Comparison of ENCODE assay signal across 23 cellular contexts in genomic region chr5:164097747-164098146, GRCh38.
A peak's percentile ranks its signal among the peaks of the same experiment; 100 is the strongest.
DNase-seq lines count a peak whose midpoint lies in the region; ATAC-seq, FAIRE-seq and TF ChIP-seq lines count a peak whose summit lies in the region.
"Had no signal": no experiment of that assay in that cellular context is flagged by ENCODE, and none has a peak within 500 bp of the region (broad histone marks: within the 10 kb centered on the region; RNA-seq: fewer than 3 reads in every experiment).

No MANE protein-coding gene starts in this region.

- H3K36me3 Mint-ChIP-seq in activated naive CD4-positive, alpha-beta T cell treated with anti-CD3 and anti-CD28 coated beads, Interleukin-2, amount 50 U/mL, for 72 hours = no peaks in the 10 kb centered on the region
- H3K36me3 Mint-ChIP-seq: activated naive CD8-positive, alpha-beta T cell treated with anti-CD3 and anti-CD28 coated beads, Interleukin-2, amount 10 ng/mL, durations not matched to agents 7 days and 5 days had no signal

- H3K9me3 ChIP-seq in RWPE2 (ENCODE audit: severe bottlenecking) (no peaks in the 10 kb centered on the region), testis (no peaks in the 10 kb centered on the region)
- H3K9me3 ChIP-seq: heart left ventricle, lower lobe of right lung, MG63, Peyer's patch, sigmoid colon, tibial nerve had no signal

- no peaks in the 10 kb centered on the region for H3K9me3 Mint-ChIP-seq in activated naive CD4-positive, alpha-beta T cell treated with anti-CD3 and anti-CD28 coated beads, Interleukin-2, amount 50 U/mL, for 72 hours
- H3K9me3 Mint-ChIP-seq: activated naive CD8-positive, alpha-beta T cell treated with anti-CD3 and anti-CD28 coated beads, Interleukin-2, amount 10 ng/mL, durations not matched to agents 7 days and 5 days had no signal

- H3K36me3 ChIP-seq in RWPE2 (ENCODE audit: low read depth) (no peaks in the 10 kb centered on the region), testis (ENCODE audit: low read depth, missing control alignments) (no peaks in the 10 kb centered on the region)
- H3K36me3 ChIP-seq: heart left ventricle, lower lobe of right lung, MG63, Peyer's patch, sigmoid colon, tibial nerve had no signal

- H3K27me3 ChIP-seq in RWPE2 (ENCODE audit: insufficient read depth, poor library complexity, severe bottlenecking) (no peaks in the 10 kb centered on the region), testis (no peaks in the 10 kb centered on the region)
- H3K27me3 ChIP-seq: heart left ventricle, MG63, Peyer's patch, sigmoid colon, tibial nerve had no signal

- no peak overlapping the region for H3K27ac Mint-ChIP-seq in activated naive CD4-positive, alpha-beta T cell treated with anti-CD3 and anti-CD28 coated beads, Interleukin-2, amount 50 U/mL, for 72 hours
- H3K27ac Mint-ChIP-seq: activated naive CD8-positive, alpha-beta T cell treated with anti-CD3 and anti-CD28 coated beads, Interleukin-2, amount 10 ng/mL, durations not matched to agents 7 days and 5 days had no signal

- intact Hi-C loops in testis (cut with DNase I; ENCODE audit: low total_unique reads) = no loop called here

- FAIRE-seq in HTR-8/SVneo (lab: Jason Lieb, UNC) = no peak
- FAIRE-seq: islet of Langerhans had no signal

- H3K27ac ChIP-seq in RWPE2 (ENCODE audit: poor library complexity, severe bottlenecking) (no peak overlapping the region), testis (no peak overlapping the region)
- H3K27ac ChIP-seq: heart left ventricle, lower lobe of right lung, Peyer's patch, sigmoid colon, tibial nerve had no signal

- H3K4me1 ChIP-seq in RWPE2 (ENCODE audit: insufficient read depth, poor library complexity, severe bottlenecking) (peaks cover 7% of the 10 kb centered on the region), testis (no peaks in the 10 kb centered on the region)
- H3K4me1 ChIP-seq: lower lobe of right lung, Peyer's patch, sigmoid colon, tibial nerve had no signal

- WGBS in testis, 2 donors = 77 to 85% methylated on average over 4 of the region's 4 CpGs

- H3K4me3 ChIP-seq in RWPE2 (ENCODE audit: severe bottlenecking) (no peak overlapping the region), epithelial cell of esophagus (ENCODE audit: low read length) (no peak overlapping the region), testis (no peak overlapping the region)
- H3K4me3 ChIP-seq: heart left ventricle, lower lobe of right lung, MG63, Peyer's patch, sigmoid colon, tibial nerve had no signal

- no peak for TF ChIP-seq POLR2A in testis (IDR thresholded peaks at IDR 0.05)

- peak; percentile 13 for DNase-seq in HTR-8/SVneo (ENCODE audit: insufficient read length, low spot score)
- no peak for DNase-seq in RWPE2 (ENCODE audit: low spot score)
- peak; percentile 92 for DNase-seq in epithelial cell of esophagus (ENCODE audit: low read depth)
- DNase-seq in renal cortical epithelial cell (ENCODE audit: low read depth) = peak; percentile 10
- DNase-seq in COR-L47 (lab: John Stamatoyannopoulos, UW) = no peak
- DNase-seq in activated naive CD4-positive, alpha-beta T cell treated with anti-CD3 and anti-CD28 coated beads, Interleukin-2, amount 50 U/mL, for 72 hours (ENCODE audit: low spot score in 2 of 2) = no peak
- DNase-seq in testis = no peak
- DNase-seq: activated naive CD8-positive, alpha-beta T cell treated with anti-CD3 and anti-CD28 coated beads, Interleukin-2, amount 10 ng/mL, durations not matched to agents 7 days and 5 days; AML-193; EL; GOT3; heart left ventricle; lower lobe of right lung; MG63; NCI-H1436 treated with DMSO at 0.1 percent for 48 hours; NCI-H345; Peyer's patch; sigmoid colon; stimulated activated naive CD4-positive, alpha-beta T cell had no signal

- no peak for TF ChIP-seq CTCF in RWPE2 (IDR thresholded peaks at IDR 0.05; ENCODE audit: poor library complexity, severe bottlenecking)
- TF ChIP-seq CTCF in epithelial cell of esophagus (IDR thresholded peaks at IDR 0.05; ENCODE audit: insufficient read depth, low read depth, low read length, missing control alignments) = no peak
- TF ChIP-seq CTCF in testis (IDR thresholded peaks at IDR 0.05) = no peak

- ATAC-seq in RWPE2 (ENCODE audit: low read depth) = peak; percentile 92
- no peak for ATAC-seq in activated naive CD4-positive, alpha-beta T cell treated with anti-CD3 and anti-CD28 coated beads, Interleukin-2, amount 50 U/mL, for 72 hours
- ATAC-seq in GM18517 (IDR thresholded peaks at IDR 0.05; ENCODE audit: unreplicated experiment) = no peak
- ATAC-seq: esophagus mucosa, heart left ventricle, lower lobe of right lung had no signal

Comparison
In these comparisons a context has a peak if more than half of its experiments do, and no peak if none do; other contexts are left out.
1. DNase-seq: peak in HTR-8/SVneo (single experiment), epithelial cell of esophagus (single experiment) and renal cortical epithelial cell (single experiment); none in RWPE2 (single experiment), COR-L47 (single experiment), activated naive CD4-positive, alpha-beta T cell treated with anti-CD3 and anti-CD28 coated beads, Interleukin-2, amount 50 U/mL, for 72 hours (0 of 2) and testis (single experiment).